In genomic region chr12:93621986-93622385, GRCh38 we compare ENCODE assay signal across 31 cellular contexts. TPM values are rescaled to one million over a fixed set of nuclear protein-coding genes. Genes with fewer than 3 reads are reported as not detected.
DNase-seq lines count a peak whose midpoint lies in the region; ATAC-seq and TF ChIP-seq lines count a peak whose summit lies in the region.
"Had no signal": no experiment of that assay in that cellular context is flagged by ENCODE, and none has a peak within 500 bp of the region (broad histone marks: within the 10 kb centered on the region; RNA-seq: fewer than 3 reads in every experiment).

No MANE protein-coding gene starts in this region.

- H3F3A ChIP-seq in SK-N-SH (replicated peaks; ENCODE audit: insufficient read depth): peaks cover 26% of the 10 kb centered on the region

- TF ChIP-seq RAD21 in SK-N-SH (IDR thresholded peaks at IDR 0.05; ENCODE audit: low read length): no peak

- CTCF ChIA-PET in SK-N-SH (lab: Yijun Ruan, JAX): interaction anchor here (1.4 kb wide), 1 partner anchor 9 kb away, joined by 3 read pairs; no protein-coding TSS in a partner anchor

- TF ChIP-seq EP300 in SK-N-SH (IDR thresholded peaks at IDR 0.05; ENCODE audit: borderline replicate concordance in 1 of 2, low read depth in 1 of 2, low read length in 1 of 2): no peak

- no peaks in the 10 kb centered on the region for H3K27me3 ChIP-seq in SK-N-SH (ENCODE audit: insufficient read depth)
- no peaks in the 10 kb centered on the region for H3K27me3 ChIP-seq in aorta (ENCODE audit: control insufficient read depth in 1 of 2, insufficient read depth in 2 of 2, low read length in 1 of 2)
- H3K27me3 ChIP-seq: upper lobe of right lung had no signal

- H3K79me2 ChIP-seq in SK-N-SH (ENCODE audit: insufficient read depth): no peaks in the 10 kb centered on the region

- no peaks in the 10 kb centered on the region for H3K36me3 ChIP-seq in SK-N-SH (replicated peaks in 1 of 2; ENCODE audit: control insufficient read depth in 1 of 2, insufficient read depth in 2 of 2, low read length in 1 of 2)
- no peaks in the 10 kb centered on the region for H3K36me3 ChIP-seq in aorta (ENCODE audit: control insufficient read depth in 1 of 2, insufficient read depth in 2 of 2, low read length in 1 of 2)
- H3K36me3 ChIP-seq: upper lobe of right lung had no signal

- ATAC-seq in SK-N-SH treated with all-trans-retinoic acid at 6 μM for 48 hours (no peak), aorta (ENCODE audit: low FRiP score) (no peak), GM21529 (IDR thresholded peaks at IDR 0.05; ENCODE audit: unreplicated experiment) (no peak)
- ATAC-seq: activated CD8-positive, alpha-beta T cell treated with anti-CD3 and anti-CD28 coated beads for 36 hours; left colon; stimulated activated naive B cell treated with anti-CD40 and anti-IgM and Interleukin-4, amounts not matched to agents 10 μg/mL and 1 μg/mL and 100 μg/mL, for 72 hours; upper lobe of right lung had no signal

- no peak for TF ChIP-seq CTCF in SK-N-SH (IDR thresholded peaks at IDR 0.05)
- TF ChIP-seq CTCF in fibroblast of pulmonary artery (IDR thresholded peaks at IDR 0.05; ENCODE audit: low read length, missing control alignments): no peak

- H4K20me1 ChIP-seq in SK-N-SH (ENCODE audit: insufficient read depth): no peaks in the 10 kb centered on the region

- no peaks in the 10 kb centered on the region for H3K9me2 ChIP-seq in SK-N-SH

- H3K27ac ChIP-seq in SK-N-SH (ENCODE audit: low read depth in 2 of 2, low read length in 1 of 2) (peak overlapping the region in 1 of 2 experiments; percentile 68; a peak in 2 of 4 replicates), aorta (ENCODE audit: low read depth in 1 of 2, low read length in 2 of 2) (peak overlapping the region; percentile 33 to 75)
- H3K27ac ChIP-seq: 22Rv1, PC-9, upper lobe of right lung had no signal

- H3K9me3 ChIP-seq in SK-N-SH (no peaks in the 10 kb centered on the region), aorta (ENCODE audit: control insufficient read depth, low read length) (no peaks in the 10 kb centered on the region)
- H3K9me3 ChIP-seq: upper lobe of right lung had no signal

- intact Hi-C loops in aorta (cut with DNase I): no loop called here

- H3K4me1 ChIP-seq in SK-N-SH (ENCODE audit: control insufficient read depth in 1 of 2, insufficient read depth in 2 of 2, low read depth in 1 of 2, low read length in 1 of 2) (peaks cover 0 to 20% of the 10 kb centered on the region in 2 experiments; a peak in 2 of 4 replicates), aorta (ENCODE audit: control insufficient read depth in 1 of 2, insufficient read depth in 2 of 2, low read length in 2 of 2) (no peaks in the 10 kb centered on the region)
- H3K4me1 ChIP-seq: upper lobe of right lung had no signal

- DNase-seq in SK-N-SH: no peak
- DNase-seq in astrocyte of the hippocampus (ENCODE audit: low read depth, low spot score): peak; percentile 76
- DNase-seq in fibroblast of pulmonary artery (ENCODE audit: low read depth): peak; percentile 37
- no peak for DNase-seq in aorta
- DNase-seq in hypothalamus (lab: John Stamatoyannopoulos, UW): no peak
- no peak for DNase-seq in activated gamma-delta T cell (lab: John Stamatoyannopoulos, UW)
- DNase-seq: activated CD8-positive, alpha-beta memory T cell treated with anti-CD3 and anti-CD28 coated beads, Interleukin-2, amount 50 U/mL, for 48 hours; activated CD8-positive, alpha-beta T cell treated with anti-CD3 and anti-CD28 coated beads for 36 hours; activated naive CD4-positive, alpha-beta T cell treated with anti-CD3 and anti-CD28 coated beads, Interleukin-2, amount 10 ng/mL, durations not matched to agents 7 days and 5 days; amygdala; Calu3; caudate nucleus; CD4-positive, CD25-positive, alpha-beta regulatory T cell; DMS79 treated with DMSO at 0.1 percent for 48 hours; H7; immature natural killer cell; left colon; mammary epithelial cell; NCI-H1436; NCI-H2081; NCI-H526; nephron progenitor cell; NK-92 treated with Interleukin-12 subunit alpha and Interleukin-12 subunit beta, amount 100 ng/mL, for 24 hours; PC-9; Right ventricle myocardium superior; stimulated activated naive B cell treated with anti-CD40 and anti-IgM and Interleukin-4, amounts not matched to agents 10 μg/mL and 1 μg/mL and 100 μg/mL, for 72 hours; T-helper 9 cell; upper lobe of right lung had no signal

- 0 out of 2 replicates have a peak overlapping the region, but pooled peaks have one; percentile 31 for H3K4me2 ChIP-seq in SK-N-SH
- H3K4me2 ChIP-seq: PC-9 had no signal

- 90% methylated on average over 2 of the region's 2 CpGs for WGBS in SK-N-SH (ENCODE audit: low lambda C conversion rate)
- 10 to 13% methylated on average over 2 of the region's 2 CpGs for WGBS in aorta, 2 donors

- POLR2A ChIA-PET in SK-N-SH (lab: Yijun Ruan, JAX): no interaction called here

- no peak overlapping the region for H3K9ac ChIP-seq in SK-N-SH

- H2AFZ ChIP-seq in SK-N-SH (ENCODE audit: low read depth): no peak overlapping the region
- H2AFZ ChIP-seq: PC-9 had no signal

- H3K4me3 ChIP-seq in SK-N-SH (ENCODE audit: low read depth in 2 of 2, low read length in 1 of 2): no peak overlapping the region
- no peak overlapping the region for H3K4me3 ChIP-seq in fibroblast of pulmonary artery (replicated peaks; ENCODE audit: low read depth, low read length)
- H3K4me3 ChIP-seq in aorta (ENCODE audit: low read length in 2 of 2): no peak overlapping the region
- H3K4me3 ChIP-seq: PC-9, upper lobe of right lung had no signal

TF ChIP-seq in SK-N-SH, 30 proteins besides CTCF, POLR2A, EP300 and RAD21 (continues in another document):
- no peak for TF ChIP-seq MAX (IDR thresholded peaks at IDR 0.05; ENCODE audit: low read depth)
- no peak for TF ChIP-seq ZBTB33 (IDR thresholded peaks at IDR 0.05; ENCODE audit: borderline replicate concordance, low read depth)
- TF ChIP-seq TCF12 (IDR thresholded peaks at IDR 0.05): peak; percentile 59
- TF ChIP-seq RFX5 (IDR thresholded peaks at IDR 0.05; ENCODE audit: low read length): no peak
- TF ChIP-seq TAF1 (IDR thresholded peaks at IDR 0.05; ENCODE audit: borderline replicate concordance, low read depth, low read length): no peak

TF ChIP-seq in SK-N-SH treated with all-trans-retinoic acid at 6 μM for 48 hours, 23 proteins besides CTCF, POLR2A, EP300 and RAD21 (continues in another document):
- TF ChIP-seq CSRNP3 (CRISPR knock-in tag; IDR thresholded peaks at IDR 0.05) (no peak), GLIS3 (CRISPR knock-in tag; IDR thresholded peaks at IDR 0.05) (no peak), CREB5 (CRISPR knock-in tag; IDR thresholded peaks at IDR 0.05; ENCODE audit: low read depth) (no peak), TSHZ2 (CRISPR knock-in tag; IDR thresholded peaks at IDR 0.05) (no peak), ZFP3 (CRISPR knock-in tag; IDR thresholded peaks at IDR 0.05) (no peak), PPARA (CRISPR knock-in tag; IDR thresholded peaks at IDR 0.05; ENCODE audit: borderline replicate concordance) (no peak)

RNA-seq across cellular contexts. Expression of gene SOCS2, which starts 49.5 kb away (rescaled TPM):
- polyA plus RNA-seq in SK-N-SH (2012; rRNA removed) (24.1 and 24.8 TPM in 2 replicates), aorta (10 to 100 TPM; 14.3 to 24.7 TPM)
- 20.5 and 22.0 TPM in 2 replicates for polyA plus RNA-seq in SK-N-SH (2012; cell fraction: cytosol; rRNA removed)
- 50.8 and 66.2 TPM in 2 replicates for polyA plus RNA-seq in SK-N-SH (2012; cell fraction: nucleus; rRNA removed)
- total RNA-seq in aorta: 10 to 100 TPM; 22.5 to 27.1 TPM

RNA-seq across cellular contexts. Expression of gene CRADD, which starts 55.2 kb away (rescaled TPM):
- polyA plus RNA-seq in SK-N-SH (2012; rRNA removed) (13.6 and 16.7 TPM in 2 replicates), aorta (10 to 100 TPM; 16.9 to 33.4 TPM)
- 14.4 and 17.0 TPM in 2 replicates for polyA plus RNA-seq in SK-N-SH (2012; cell fraction: cytosol; rRNA removed)
- polyA plus RNA-seq in SK-N-SH (2012; cell fraction: nucleus; rRNA removed): 7.7 and 9.2 TPM in 2 replicates
- total RNA-seq in aorta: 10 to 100 TPM; 19.5 to 20.5 TPM

Comparison
In these comparisons a context has a peak if more than half of its experiments do, and no peak if none do; other contexts are left out.
1. DNase-seq: peak in astrocyte of the hippocampus (single experiment) and fibroblast of pulmonary artery (single experiment); none in SK-N-SH (single experiment), aorta (0 of 2), hypothalamus (0 of 51) and activated gamma-delta T cell (single experiment).